In genomic region chr6:36769676-36770499, GRCh38 we compare ENCODE assay signal across 7 cellular contexts.
DNase-seq lines count a peak whose midpoint lies in the region.

No MANE protein-coding gene starts in this region.

- H3K4me3 Mint-ChIP-seq in dendritic cell treated with granulocyte-macrophage colony-stimulating factor and Interleukin-4, amounts not matched to agents 40 ng/mL and 50 ng/mL, for 4 days = no peak overlapping the region

- peaks cover 32% of the 10 kb centered on the region for H3K4me1 Mint-ChIP-seq in dendritic cell treated with granulocyte-macrophage colony-stimulating factor and Interleukin-4, amounts not matched to agents 40 ng/mL and 50 ng/mL, for 4 days (ENCODE audit: low read depth)

- H3K27ac Mint-ChIP-seq in dendritic cell treated with granulocyte-macrophage colony-stimulating factor and Interleukin-4, amounts not matched to agents 40 ng/mL and 50 ng/mL, for 4 days = peak overlapping the region; percentile 20

- peaks cover 33% of the 10 kb centered on the region for H3K4me1 ChIP-seq in skeletal muscle satellite cell (ENCODE audit: control insufficient read depth, insufficient read depth, low read length)

- peak overlapping the region; percentile 31 for H3K4me3 ChIP-seq in skeletal muscle satellite cell (ENCODE audit: low read length)

- in situ Hi-C loops in SK-MEL-5 (cut with HindIII; ENCODE audit: low pct_unique_long_range_greater_than_20kb, low sequenced_read_pairs) = no loop called here

- no peaks in the 10 kb centered on the region for H3K36me3 ChIP-seq in skeletal muscle satellite cell (ENCODE audit: insufficient read depth, low read length)

- DNase-seq in HK-2 (ENCODE audit: unreplicated experiment) (peak; percentile 73), SK-MEL-5 (ENCODE audit: low read depth, low spot score) (peak; percentile 28), NCI-H1694 (lab: John Stamatoyannopoulos, UW) (no peak), substantia nigra (lab: John Stamatoyannopoulos, UW) (no peak), hepatic stellate cell (ENCODE audit: low spot score) (no peak)

- intact Hi-C loops in dendritic cell treated with granulocyte-macrophage colony-stimulating factor and Interleukin-4, amounts not matched to agents 40 ng/mL and 50 ng/mL, for 4 days (cut with micrococcal nuclease) = no loop called here

- H3K9me3 Mint-ChIP-seq in dendritic cell treated with granulocyte-macrophage colony-stimulating factor and Interleukin-4, amounts not matched to agents 40 ng/mL and 50 ng/mL, for 4 days = no peaks in the 10 kb centered on the region

- H3K9me3 ChIP-seq in skeletal muscle satellite cell (replicated peaks; ENCODE audit: low read length) = no peaks in the 10 kb centered on the region

- H3K4me2 ChIP-seq in skeletal muscle satellite cell (ENCODE audit: low read length) = peak overlapping the region; percentile 58

- H3K27ac ChIP-seq in substantia nigra (ENCODE audit: low read depth, low read length, poor library complexity, severe bottlenecking) = no peak overlapping the region

- H3K9ac ChIP-seq in skeletal muscle satellite cell (ENCODE audit: low read depth, low read length) = peak overlapping the region; percentile 36

- H3K36me3 Mint-ChIP-seq in dendritic cell treated with granulocyte-macrophage colony-stimulating factor and Interleukin-4, amounts not matched to agents 40 ng/mL and 50 ng/mL, for 4 days (ENCODE audit: low read depth) = no peaks in the 10 kb centered on the region

- H3K27me3 ChIP-seq in skeletal muscle satellite cell (ENCODE audit: control insufficient read depth, insufficient read depth, low read length) = no peaks in the 10 kb centered on the region

- H3K27me3 Mint-ChIP-seq in dendritic cell treated with granulocyte-macrophage colony-stimulating factor and Interleukin-4, amounts not matched to agents 40 ng/mL and 50 ng/mL, for 4 days = peaks cover 14% of the 10 kb centered on the region

Comparison
In these comparisons a context has a peak if more than half of its experiments do, and no peak if none do; other contexts are left out.
1. DNase-seq: peak in HK-2 (single experiment) and SK-MEL-5 (single experiment); none in NCI-H1694 (single experiment), substantia nigra (0 of 49) and hepatic stellate cell (single experiment).